In genomic region chr2:39494784-39495251, GRCh38 we compare ENCODE assay signal across 8 cellular contexts. TPM values are rescaled to one million over a fixed set of nuclear protein-coding genes. Genes with fewer than 3 reads are reported as not detected.
DNase-seq lines count a peak whose midpoint lies in the region; ATAC-seq and TF ChIP-seq lines count a peak whose summit lies in the region.

No MANE protein-coding gene starts in this region.

- H3K9me3 ChIP-seq in GM23248 (ENCODE audit: low read depth) (no peaks in the 10 kb centered on the region), MG63 (no peaks in the 10 kb centered on the region), upper lobe of left lung (no peaks in the 10 kb centered on the region)

- H3K36me3 ChIP-seq in GM23248 (ENCODE audit: low read depth) (no peaks in the 10 kb centered on the region), MG63 (no peaks in the 10 kb centered on the region), upper lobe of left lung (no peaks in the 10 kb centered on the region)

- H3K4me1 ChIP-seq in GM23248 (ENCODE audit: insufficient read depth) (peaks cover 48% of the 10 kb centered on the region), foreskin keratinocyte (peaks cover 11% of the 10 kb centered on the region), upper lobe of left lung (peaks cover 8 to 14% (median 9%) of the 10 kb centered on the region in 4 donors)

- H2AFZ ChIP-seq in GM23248: no peak overlapping the region

- no peak for TF ChIP-seq POLR2A in upper lobe of left lung (IDR thresholded peaks at IDR 0.05)

- in situ Hi-C loops in GM13977 (cut with MboI; ENCODE audit: low pct_unique_long_range_greater_than_20kb, low sequenced_read_pairs, unreplicated experiment) (no loop called here), GM23248 (cut with MboI) (no loop called here)

- H3K9me2 ChIP-seq in GM23248 (ENCODE audit: insufficient read depth): no peaks in the 10 kb centered on the region

- peak overlapping the region; percentile 33 for H3K27ac ChIP-seq in GM23248
- no peak overlapping the region for H3K27ac ChIP-seq in foreskin keratinocyte
- H3K27ac ChIP-seq in upper lobe of left lung: peak overlapping the region in 1 of 4 donors; percentile 20

- no peaks in the 10 kb centered on the region for H3K79me2 ChIP-seq in GM23248 (ENCODE audit: insufficient read depth)

- no peak for TF ChIP-seq EP300 in upper lobe of left lung (IDR thresholded peaks at IDR 0.05)

- peaks cover 34% of the 10 kb centered on the region for H3F3A ChIP-seq in GM23248 (ENCODE audit: insufficient read depth)

- peak overlapping the region; percentile 0 for H3K4me2 ChIP-seq in GM23248 (ENCODE audit: unreplicated experiment)

- no peak overlapping the region for H3K9ac ChIP-seq in GM23248

- H3K4me3 ChIP-seq in GM23248: no peak overlapping the region
- H3K4me3 ChIP-seq in MG63: no peak overlapping the region
- no peak overlapping the region for H3K4me3 ChIP-seq in upper lobe of left lung

- TF ChIP-seq CTCF in GM13977 (IDR thresholded peaks at IDR 0.05; ENCODE audit: extremely low read depth, insufficient read depth, missing control alignments) (no peak), foreskin keratinocyte (conservative IDR thresholded peaks at IDR 0.05) (no peak), upper lobe of left lung (IDR thresholded peaks at IDR 0.05) (no peak)

- WGBS in GM23248 (ENCODE audit: low coverage in 1 of 2, low lambda C conversion rate in 2 of 2, missing lambda C conversion rate in 2 of 2), 2 experiments: 0 to 2% methylated on average over 6 of the region's 6 CpGs
- WGBS in upper lobe of left lung, 2 donors: 43 to 51% methylated on average over 6 of the region's 6 CpGs

- H4K20me1 ChIP-seq in GM23248 (ENCODE audit: insufficient read depth): no peaks in the 10 kb centered on the region

- ATAC-seq in foreskin keratinocyte: peak; percentile 43
- peak; percentile 38 to 70 for ATAC-seq in upper lobe of left lung (ENCODE audit: low FRiP score in 2 of 2)

- H3K27me3 ChIP-seq in GM23248 (replicated peaks; ENCODE audit: insufficient read depth) (no peaks in the 10 kb centered on the region), MG63 (no peaks in the 10 kb centered on the region), foreskin keratinocyte (no peaks in the 10 kb centered on the region), upper lobe of left lung (no peaks in the 10 kb centered on the region)

- DNase-seq in GM13977 (ENCODE audit: low spot score) (peak; percentile 38), GM23248 (peak; percentile 97), MG63 (peak; percentile 96), foreskin keratinocyte (peak; percentile 50 to 67), upper lobe of left lung (no peak), DMS114 treated with DMSO at 0.1 percent for 48 hours (lab: John Stamatoyannopoulos, UW; ENCODE audit: unreplicated experiment) (no peak), NCI-H1436 (lab: John Stamatoyannopoulos, UW) (no peak), midbrain (lab: John Stamatoyannopoulos, UW) (no peak)

RNA-seq across cellular contexts. Expression of gene MAP4K3, which starts 57.7 kb away (rescaled TPM):
- 32.0 and 44.0 TPM in 2 replicates for total RNA-seq in GM23248 (2014; rRNA removed; shearing (Covaris generic))
- polyA plus RNA-seq in GM23248 (2016; fragmentation: Nextera tagmentation; extraction: Ambion mirVana) (9.4 and 9.9 TPM in 2 replicates), foreskin keratinocyte (3.3 and 4.7 TPM in 2 replicates)
- total RNA-seq in MG63 (2014; rRNA removed; shearing (Covaris generic); ENCODE audit: low replicate concordance): 8.7 and 15.6 TPM in 2 replicates
- total RNA-seq in foreskin keratinocyte (16.8 and 17.3 TPM in 2 replicates), upper lobe of left lung (10 to 100 TPM; 29.8 to 83.6 (median 51.1) TPM)

Comparison
In these comparisons a context has a peak if more than half of its experiments do, and no peak if none do; other contexts are left out.
1. DNase-seq: peak in GM13977 (single experiment), GM23248 (single experiment), MG63 (single experiment) and foreskin keratinocyte (2 of 2); none in upper lobe of left lung (0 of 2), DMS114 treated with DMSO at 0.1 percent for 48 hours (single experiment), NCI-H1436 (single experiment) and midbrain (single experiment).